ENCODE assay signal across 8 cellular contexts in the genomic region with DNA sequence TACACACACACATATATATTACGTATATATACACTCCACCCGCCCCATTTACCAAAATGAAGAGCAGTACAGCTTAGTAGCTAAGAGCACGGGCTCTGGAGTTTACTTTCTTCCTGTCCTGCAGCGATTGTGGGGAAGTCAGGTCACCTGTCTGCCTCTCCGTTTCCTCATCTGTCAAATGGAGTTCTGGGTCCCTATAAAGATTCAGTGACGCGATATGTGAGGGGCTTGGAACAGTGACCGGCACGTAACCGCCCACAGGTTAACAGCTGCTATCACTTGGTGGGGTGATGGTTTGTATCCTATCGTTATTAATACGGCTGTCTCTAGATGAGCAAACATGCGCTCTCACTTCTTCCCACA. TPM values are rescaled to one million over a fixed set of nuclear protein-coding genes. Genes with fewer than 3 reads are reported as not detected.
DNase-seq lines count a peak whose midpoint lies in the region; ATAC-seq lines count a peak whose summit lies in the region.

No MANE protein-coding gene starts in this region.

- H3K4me1 ChIP-seq in thymus (ENCODE audit: control insufficient read depth, insufficient read depth, low read length), result no peaks in the 10 kb centered on the region

- 1% methylated on average over 13 of the region's 13 CpGs for WGBS in thymus

- no peaks in the 10 kb centered on the region for H3K27me3 Mint-ChIP-seq in T-helper 17 cell
- H3K27me3 Mint-ChIP-seq in effector memory CD8-positive, alpha-beta T cell, result no peaks in the 10 kb centered on the region

- DNase-seq in Daoy (ENCODE audit: low read depth) (peak; percentile 44), T-helper 17 cell (peak; percentile 9 to 11 (median 11)), myocyte (ENCODE audit: low read depth) (peak; percentile 69), amniotic stem cell (lab: John Stamatoyannopoulos, UW) (no peak)
- peak in 1 of 3 experiments; percentile 30 for DNase-seq in effector memory CD8-positive, alpha-beta T cell

- H3K36me3 ChIP-seq in thymus (ENCODE audit: control insufficient read depth, insufficient read depth), result no peaks in the 10 kb centered on the region

- H3K4me3 ChIP-seq in thymus (ENCODE audit: low read length), result peak overlapping the region; percentile 59

- H3K27ac ChIP-seq in thymus (ENCODE audit: low read depth), result peak overlapping the region; percentile 89

- no peaks in the 10 kb centered on the region for H3K27me3 ChIP-seq in thymus (ENCODE audit: control insufficient read depth, insufficient read depth)

- H3K9me3 Mint-ChIP-seq in effector memory CD8-positive, alpha-beta T cell, result no peaks in the 10 kb centered on the region

- no peaks in the 10 kb centered on the region for H3K9me3 ChIP-seq in T-helper 17 cell (ENCODE audit: control insufficient read depth, low read length, poor library complexity, severe bottlenecking)
- no peaks in the 10 kb centered on the region for H3K9me3 ChIP-seq in thymus (ENCODE audit: control insufficient read depth)

- ATAC-seq in GM19467 (IDR thresholded peaks at IDR 0.05; ENCODE audit: unreplicated experiment) (peak; percentile 40), HG03521 (IDR thresholded peaks at IDR 0.05; ENCODE audit: unreplicated experiment) (peak; percentile 47), T-helper 17 cell (peak; percentile 47)
- ATAC-seq in effector memory CD8-positive, alpha-beta T cell (replicated peaks), result peak; percentile 43

- H3K4me3 Mint-ChIP-seq in T-helper 17 cell, result peak overlapping the region; percentile 97
- peak overlapping the region; percentile 94 to 97 for H3K4me3 Mint-ChIP-seq in effector memory CD8-positive, alpha-beta T cell

- peaks cover 44% of the 10 kb centered on the region for H3K4me1 Mint-ChIP-seq in T-helper 17 cell
- peaks cover 27 to 48% of the 10 kb centered on the region in 2 donors for H3K4me1 Mint-ChIP-seq in effector memory CD8-positive, alpha-beta T cell (ENCODE audit: low read depth in 2 of 2)

- peaks cover 9% of the 10 kb centered on the region for H3K36me3 Mint-ChIP-seq in T-helper 17 cell (ENCODE audit: low read depth)
- peaks cover 14% of the 10 kb centered on the region for H3K36me3 Mint-ChIP-seq in effector memory CD8-positive, alpha-beta T cell (ENCODE audit: insufficient read depth)

- peak overlapping the region; percentile 99 for H3K27ac Mint-ChIP-seq in T-helper 17 cell
- H3K27ac Mint-ChIP-seq in effector memory CD8-positive, alpha-beta T cell, result peak overlapping the region; percentile 95 to 97

RNA-seq across cellular contexts. Expression of a gene that starts 0.5 kb away (rescaled TPM):
- total RNA-seq in Daoy (2014; rRNA removed; shearing (Covaris generic)), result 23.8 and 38.4 TPM in 2 replicates
- 10 to 100 TPM; 21.9 to 25.8 TPM for total RNA-seq in T-helper 17 cell
- 19.4 and 27.6 TPM in 2 replicates for total RNA-seq in myocyte
- polyA plus RNA-seq in myocyte (2012), result 19.1 TPM
- polyA plus RNA-seq in thymus, result 14.1 TPM

RNA-seq across cellular contexts. Expression of a gene that starts 0.5 kb away (rescaled TPM):
- total RNA-seq in Daoy (2014; rRNA removed; shearing (Covaris generic)), result 60.5 and 68.5 TPM in 2 replicates
- 10 to 100 TPM; 18.0 to 19.3 TPM for total RNA-seq in T-helper 17 cell
- total RNA-seq in myocyte, result 89.5 and 102 TPM in 2 replicates
- polyA plus RNA-seq in myocyte (2012), result 29.3 TPM
- polyA plus RNA-seq in thymus, result 3.5 TPM
